19 cellular contexts compared by ENCODE assay signal in genomic region chr6:12064125-12064524, GRCh38. TPM values are rescaled to one million over a fixed set of nuclear protein-coding genes. Genes with fewer than 3 reads are reported as not detected.
DNase-seq lines count a peak whose midpoint lies in the region; TF ChIP-seq lines count a peak whose summit lies in the region.
"Had no signal": no experiment of that assay in that cellular context is flagged by ENCODE, and none has a peak within 500 bp of the region (broad histone marks: within the 10 kb centered on the region; RNA-seq: fewer than 3 reads in every experiment).

No MANE protein-coding gene starts in this region.

- TF ChIP-seq CTCF in GM12864 (IDR thresholded peaks at IDR 0.05; ENCODE audit: low read depth, low read length, missing control alignments) (no peak), nephron (IDR thresholded peaks at IDR 0.05; ENCODE audit: unreplicated experiment in 3 of 3) (no peak), mammary epithelial cell (conservative IDR thresholded peaks at IDR 0.05 in 1 of 2, IDR thresholded peaks at IDR 0.05 in 1 of 2; ENCODE audit: extremely low read depth in 1 of 2, insufficient read depth in 1 of 2, low read depth in 1 of 2, low read length in 2 of 2) (no peak)

- H3K27ac Mint-ChIP-seq in activated CD4-positive, alpha-beta memory T cell treated with anti-CD3 and anti-CD28 coated beads for 36 hours, result peak overlapping the region; percentile 42
- no peak overlapping the region for H3K27ac Mint-ChIP-seq in activated CD4-positive, alpha-beta memory T cell treated with anti-CD3 and anti-CD28 coated beads, Interleukin-2, amount 10 ng/mL, durations not matched to agents 7 days and 5 days
- peak overlapping the region; percentile 72 for H3K27ac Mint-ChIP-seq in activated T-helper 1 cell treated with anti-CD3 and anti-CD28 coated beads, Interleukin-12 subunit alpha, Interleukin-12 subunit beta, Interleukin-2, Interleukin-4 antibody, amounts not matched to agents 30 ng/mL and 10 ng/mL and 1 ng/mL, durations not matched to agents 14 hours and 24 hours and 36 hours
- H3K27ac Mint-ChIP-seq in nephron, result peak overlapping the region; percentile 1 to 71 (median 2)
- H3K27ac Mint-ChIP-seq: activated naive CD4-positive, alpha-beta T cell treated with anti-CD3 and anti-CD28 coated beads, Interleukin-2, amount 50 U/mL, for 24 hours; progenitor cell of endocrine pancreas had no signal

- no peak overlapping the region for H2AFZ ChIP-seq in mammary epithelial cell (ENCODE audit: low read depth, low read length)

- no peaks in the 10 kb centered on the region for H3K27me3 Mint-ChIP-seq in activated CD4-positive, alpha-beta memory T cell treated with anti-CD3 and anti-CD28 coated beads for 36 hours
- no peaks in the 10 kb centered on the region for H3K27me3 Mint-ChIP-seq in activated CD4-positive, alpha-beta memory T cell treated with anti-CD3 and anti-CD28 coated beads, Interleukin-2, amount 10 ng/mL, durations not matched to agents 7 days and 5 days
- no peaks in the 10 kb centered on the region for H3K27me3 Mint-ChIP-seq in activated T-helper 1 cell treated with anti-CD3 and anti-CD28 coated beads, Interleukin-12 subunit alpha, Interleukin-12 subunit beta, Interleukin-2, Interleukin-4 antibody, amounts not matched to agents 30 ng/mL and 10 ng/mL and 1 ng/mL, durations not matched to agents 14 hours and 24 hours and 36 hours (ENCODE audit: insufficient read depth)
- no peaks in the 10 kb centered on the region for H3K27me3 Mint-ChIP-seq in nephron (ENCODE audit: low read depth)
- H3K27me3 Mint-ChIP-seq: activated naive CD4-positive, alpha-beta T cell treated with anti-CD3 and anti-CD28 coated beads, Interleukin-2, amount 50 U/mL, for 24 hours; progenitor cell of endocrine pancreas had no signal

- in situ Hi-C loops in mammary epithelial cell (cut with MboI; ENCODE audit: low sequenced_read_pairs in 2 of 2), result no loop called here

- H3K27ac ChIP-seq in mammary epithelial cell (ENCODE audit: insufficient read depth, low read depth, low read length) (no peak overlapping the region), SJCRH30 (no peak overlapping the region)
- H3K27ac ChIP-seq: foreskin keratinocyte, stomach, uterus, VCaP had no signal

- dilution Hi-C loops in mammary epithelial cell (cut with HindIII; ENCODE audit: low sequenced_read_pairs), result no loop called here

- intact Hi-C loops in activated CD4-positive, alpha-beta memory T cell treated with anti-CD3 and anti-CD28 coated beads for 36 hours (cut with micrococcal nuclease), result loop anchor here (2.0 to 5.0 kb wide), 2 partner anchors 55 to 277 kb away; no protein-coding TSS in a partner anchor
- intact Hi-C loops in activated T-helper 1 cell treated with anti-CD3 and anti-CD28 coated beads, Interleukin-12 subunit alpha, Interleukin-12 subunit beta, Interleukin-2, Interleukin-4 antibody, amounts not matched to agents 30 ng/mL and 10 ng/mL and 1 ng/mL, durations not matched to agents 14 hours and 24 hours and 36 hours (cut with micrococcal nuclease), result loop anchor here (1.0 to 5.0 kb wide), 3 partner anchors 13 to 168 kb away; no protein-coding TSS in a partner anchor
- intact Hi-C loops in mammary epithelial cell (cut with micrococcal nuclease), result no loop called here

- no peaks in the 10 kb centered on the region for H4K20me1 ChIP-seq in mammary epithelial cell (ENCODE audit: insufficient read depth, low read length)

- BruUV-seq in mammary epithelial cell (replicated peaks; lab: Mats Ljungman, UMichigan), result no TSS peak

- POLR2A ChIA-PET in activated CD4-positive, alpha-beta memory T cell treated with anti-CD3 and anti-CD28 coated beads for 36 hours (lab: Charles Lee), result interaction anchor here (1.1 kb wide), 1 partner anchor 12 kb away, joined by 4 read pairs; no protein-coding TSS in a partner anchor
- POLR2A ChIA-PET in activated CD4-positive, alpha-beta memory T cell treated with anti-CD3 and anti-CD28 coated beads, Interleukin-2, amount 10 ng/mL, durations not matched to agents 7 days and 5 days (lab: Charles Lee), result interaction anchor here (1.7 kb wide), 1 partner anchor 11 kb away, joined by 4 read pairs; no protein-coding TSS in a partner anchor

- H3K9me3 ChIP-seq in mammary epithelial cell (replicated peaks; ENCODE audit: insufficient read depth, low read length), result no peaks in the 10 kb centered on the region
- no peaks in the 10 kb centered on the region for H3K9me3 ChIP-seq in SJCRH30 (replicated peaks)
- H3K9me3 ChIP-seq: Caco-2, stomach, uterus had no signal

- H3K27me3 ChIP-seq in mammary epithelial cell (ENCODE audit: insufficient read depth, low read length), result no peaks in the 10 kb centered on the region
- no peaks in the 10 kb centered on the region for H3K27me3 ChIP-seq in SJCRH30
- H3K27me3 ChIP-seq: foreskin keratinocyte, stomach, uterus had no signal

- peaks cover 8% of the 10 kb centered on the region for H3K36me3 Mint-ChIP-seq in activated CD4-positive, alpha-beta memory T cell treated with anti-CD3 and anti-CD28 coated beads for 36 hours
- peaks cover 8% of the 10 kb centered on the region for H3K36me3 Mint-ChIP-seq in activated CD4-positive, alpha-beta memory T cell treated with anti-CD3 and anti-CD28 coated beads, Interleukin-2, amount 10 ng/mL, durations not matched to agents 7 days and 5 days (ENCODE audit: low read depth)
- peaks cover 26% of the 10 kb centered on the region for H3K36me3 Mint-ChIP-seq in activated T-helper 1 cell treated with anti-CD3 and anti-CD28 coated beads, Interleukin-12 subunit alpha, Interleukin-12 subunit beta, Interleukin-2, Interleukin-4 antibody, amounts not matched to agents 30 ng/mL and 10 ng/mL and 1 ng/mL, durations not matched to agents 14 hours and 24 hours and 36 hours (ENCODE audit: low read depth)
- H3K36me3 Mint-ChIP-seq in nephron (ENCODE audit: low read depth), result no peaks in the 10 kb centered on the region

- H3K36me3 ChIP-seq in mammary epithelial cell (ENCODE audit: insufficient read depth, low read length) (no peaks in the 10 kb centered on the region), SJCRH30 (no peaks in the 10 kb centered on the region)
- H3K36me3 ChIP-seq: stomach, uterus had no signal

- CTCF ChIA-PET in activated CD4-positive, alpha-beta memory T cell treated with anti-CD3 and anti-CD28 coated beads for 36 hours (lab: Charles Lee), result interaction anchor here (0.7 kb wide), 1 partner anchor 169 kb away, joined by 3 read pairs; no protein-coding TSS in a partner anchor
- CTCF ChIA-PET in activated CD4-positive, alpha-beta memory T cell treated with anti-CD3 and anti-CD28 coated beads, Interleukin-2, amount 10 ng/mL, durations not matched to agents 7 days and 5 days (lab: Charles Lee), result interaction anchor here (1.3 kb wide), 1 partner anchor 12 kb away, joined by 3 read pairs; no protein-coding TSS in a partner anchor
- CTCF ChIA-PET in mammary epithelial cell (lab: Charles Lee; ENCODE audit: low non-redundant PET), result interaction anchor here (0.6 kb wide), 1 partner anchor 324 kb away, joined by 3 read pairs; no protein-coding TSS in a partner anchor

- no peak for DNase-seq in activated CD4-positive, alpha-beta memory T cell treated with anti-CD3 and anti-CD28 coated beads for 36 hours
- no peak for DNase-seq in activated CD4-positive, alpha-beta memory T cell treated with anti-CD3 and anti-CD28 coated beads, Interleukin-2, amount 10 ng/mL, durations not matched to agents 7 days and 5 days
- DNase-seq in GM12864 (ENCODE audit: low read depth), result no peak
- no peak for DNase-seq in activated T-helper 1 cell treated with anti-CD3 and anti-CD28 coated beads, Interleukin-12 subunit alpha, Interleukin-12 subunit beta, Interleukin-2, Interleukin-4 antibody, amounts not matched to agents 30 ng/mL and 10 ng/mL and 1 ng/mL, durations not matched to agents 14 hours and 24 hours and 36 hours (ENCODE audit: low spot score)
- DNase-seq in mammary epithelial cell, result no peak
- DNase-seq in SJCRH30, result no peak
- no peak for DNase-seq in NCI-H1436 treated with DMSO at 0.1 percent for 48 hours (lab: John Stamatoyannopoulos, UW)
- DNase-seq: Caco-2; caudate nucleus; effector CD8-positive, alpha-beta T cell; foreskin keratinocyte; NCI-H187 treated with DMSO at 0.1 percent for 48 hours; NCI-H524 treated with DMSO at 0.1 percent for 48 hours; stomach; uterus had no signal

- no peak overlapping the region for H3K4me3 Mint-ChIP-seq in activated CD4-positive, alpha-beta memory T cell treated with anti-CD3 and anti-CD28 coated beads for 36 hours
- H3K4me3 Mint-ChIP-seq in activated CD4-positive, alpha-beta memory T cell treated with anti-CD3 and anti-CD28 coated beads, Interleukin-2, amount 10 ng/mL, durations not matched to agents 7 days and 5 days, result no peak overlapping the region
- H3K4me3 Mint-ChIP-seq in activated T-helper 1 cell treated with anti-CD3 and anti-CD28 coated beads, Interleukin-12 subunit alpha, Interleukin-12 subunit beta, Interleukin-2, Interleukin-4 antibody, amounts not matched to agents 30 ng/mL and 10 ng/mL and 1 ng/mL, durations not matched to agents 14 hours and 24 hours and 36 hours, result peak overlapping the region; percentile 38
- no peak overlapping the region for H3K4me3 Mint-ChIP-seq in nephron

- H3K4me3 ChIP-seq in GM12864 (ENCODE audit: low read depth, low read length) (peak overlapping the region; percentile 41; the same call in 1 of the 2 replicates), mammary epithelial cell (replicated peaks in 1 of 3; ENCODE audit: insufficient read depth in 1 of 3, low read depth in 2 of 3, low read length in 3 of 3) (no peak overlapping the region), SJCRH30 (no peak overlapping the region)
- H3K4me3 ChIP-seq: stomach, uterus had no signal

- H3K4me1 Mint-ChIP-seq in activated CD4-positive, alpha-beta memory T cell treated with anti-CD3 and anti-CD28 coated beads for 36 hours (ENCODE audit: low read depth), result peaks cover 60% of the 10 kb centered on the region
- H3K4me1 Mint-ChIP-seq in activated CD4-positive, alpha-beta memory T cell treated with anti-CD3 and anti-CD28 coated beads, Interleukin-2, amount 10 ng/mL, durations not matched to agents 7 days and 5 days, result peaks cover 51% of the 10 kb centered on the region
- peaks cover 67% of the 10 kb centered on the region for H3K4me1 Mint-ChIP-seq in activated T-helper 1 cell treated with anti-CD3 and anti-CD28 coated beads, Interleukin-12 subunit alpha, Interleukin-12 subunit beta, Interleukin-2, Interleukin-4 antibody, amounts not matched to agents 30 ng/mL and 10 ng/mL and 1 ng/mL, durations not matched to agents 14 hours and 24 hours and 36 hours (ENCODE audit: low read depth)
- peaks cover 49% of the 10 kb centered on the region for H3K4me1 Mint-ChIP-seq in nephron

- peaks cover 60% of the 10 kb centered on the region for H3K79me2 ChIP-seq in mammary epithelial cell (ENCODE audit: insufficient read depth, low read length)

- H3K4me2 ChIP-seq in mammary epithelial cell (ENCODE audit: insufficient read depth, low read depth, low read length), result no peak overlapping the region

- 97% methylated on average over 4 of the region's 4 CpGs for WGBS in mammary epithelial cell (ENCODE audit: low coverage, missing lambda C conversion rate)

- no peak overlapping the region for H3K9ac ChIP-seq in mammary epithelial cell (ENCODE audit: insufficient read depth, low read length)

- H3K9me3 Mint-ChIP-seq in activated CD4-positive, alpha-beta memory T cell treated with anti-CD3 and anti-CD28 coated beads for 36 hours, result no peaks in the 10 kb centered on the region
- no peaks in the 10 kb centered on the region for H3K9me3 Mint-ChIP-seq in activated CD4-positive, alpha-beta memory T cell treated with anti-CD3 and anti-CD28 coated beads, Interleukin-2, amount 10 ng/mL, durations not matched to agents 7 days and 5 days
- H3K9me3 Mint-ChIP-seq in activated T-helper 1 cell treated with anti-CD3 and anti-CD28 coated beads, Interleukin-12 subunit alpha, Interleukin-12 subunit beta, Interleukin-2, Interleukin-4 antibody, amounts not matched to agents 30 ng/mL and 10 ng/mL and 1 ng/mL, durations not matched to agents 14 hours and 24 hours and 36 hours, result no peaks in the 10 kb centered on the region
- H3K9me3 Mint-ChIP-seq in nephron, result no peaks in the 10 kb centered on the region
- H3K9me3 Mint-ChIP-seq: activated naive CD4-positive, alpha-beta T cell treated with anti-CD3 and anti-CD28 coated beads, Interleukin-2, amount 50 U/mL, for 24 hours had no signal

- H3K4me1 ChIP-seq in mammary epithelial cell (ENCODE audit: insufficient read depth, low read length) (peaks cover 4% of the 10 kb centered on the region), SJCRH30 (peaks cover 4% of the 10 kb centered on the region; the same call in 1 of the 2 replicates)
- H3K4me1 ChIP-seq: Caco-2, uterus had no signal

RNA-seq across cellular contexts. Expression of gene HIVEP1, which starts 52.0 kb away (rescaled TPM):
- 10 to 100 TPM; 43.2 to 43.8 TPM for total RNA-seq in activated CD4-positive, alpha-beta memory T cell treated with anti-CD3 and anti-CD28 coated beads for 36 hours
- 10 to 100 TPM; 21.7 to 27.8 TPM for total RNA-seq in activated CD4-positive, alpha-beta memory T cell treated with anti-CD3 and anti-CD28 coated beads, Interleukin-2, amount 10 ng/mL, durations not matched to agents 7 days and 5 days
- total RNA-seq in activated T-helper 1 cell treated with anti-CD3 and anti-CD28 coated beads, Interleukin-12 subunit alpha, Interleukin-12 subunit beta, Interleukin-2, Interleukin-4 antibody, amounts not matched to agents 30 ng/mL and 10 ng/mL and 1 ng/mL, durations not matched to agents 14 hours and 24 hours and 36 hours, result 69.8 and 72.7 TPM in 2 replicates
- 10 to 100 TPM; 28.5 to 34.8 TPM for total RNA-seq in mammary epithelial cell
- polyA plus RNA-seq in mammary epithelial cell, result 14.8 TPM
- polyA minus RNA-seq in mammary epithelial cell, result 31.6 TPM
- total RNA-seq in SJCRH30 (2014; rRNA removed; shearing (Covaris generic)), result 8.8 and 11.1 TPM in 2 replicates
